In the genomic region with DNA sequence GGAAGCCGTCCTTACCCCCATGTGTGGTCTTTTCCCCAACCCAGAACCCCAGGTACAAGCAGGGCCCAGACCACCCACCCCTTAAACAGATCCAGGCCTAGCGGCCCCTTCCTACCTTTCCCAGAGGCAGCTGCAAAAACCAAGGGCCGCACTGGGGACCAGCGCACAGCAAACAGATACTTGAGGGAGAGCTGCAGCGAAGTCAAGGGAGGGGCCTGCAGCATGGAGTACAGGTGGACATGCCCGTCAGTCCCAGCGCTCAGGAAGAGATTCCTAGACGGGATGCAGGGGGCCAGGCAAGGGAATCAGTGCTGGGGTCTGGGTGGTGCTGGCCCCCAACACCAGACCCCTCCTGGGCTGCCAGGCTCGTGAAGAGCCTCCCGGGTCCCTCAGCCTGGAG, we compare ENCODE assay signal across 14 cellular contexts. TPM values are rescaled to one million over a fixed set of nuclear protein-coding genes. Genes with fewer than 3 reads are reported as not detected.
A peak's percentile ranks its signal among the peaks of the same experiment; 100 is the strongest.
DNase-seq lines count a peak whose midpoint lies in the region; ATAC-seq, FAIRE-seq and TF ChIP-seq lines count a peak whose summit lies in the region.
"Had no signal": no experiment of that assay in that cellular context is flagged by ENCODE, and none has a peak within 500 bp of the region (broad histone marks: within the 10 kb centered on the region; RNA-seq: fewer than 3 reads in every experiment).

No MANE protein-coding gene starts in this region.

- intact Hi-C loops in kidney (cut with DNase I), result no loop called here

- H3K36me3 ChIP-seq in SJSA1 (peaks cover 90% of the 10 kb centered on the region), kidney (ENCODE audit: control insufficient read depth in 1 of 2, insufficient read depth in 2 of 2, low read length in 2 of 2) (peaks cover 30 to 50% of the 10 kb centered on the region in 2 donors)

- TF ChIP-seq CTCF in GM13976 (IDR thresholded peaks at IDR 0.05; ENCODE audit: borderline replicate concordance, control extremely low read depth, extremely low read depth, insufficient read depth, missing control alignments) (no peak), kidney (IDR thresholded peaks at IDR 0.05; ENCODE audit: borderline replicate concordance, extremely low read depth, insufficient read depth) (no peak)

- in situ Hi-C loops in GM13976 (cut with MboI; ENCODE audit: low sequenced_read_pairs, unreplicated experiment), result no loop called here

- peak overlapping the region in 1 of 2 donors; percentile 58 for H3K9ac ChIP-seq in kidney (ENCODE audit: low read length in 2 of 2)
- H3K9ac ChIP-seq: BLaER1 treated with 17β-estradiol and CSF1 and Interleukin-3, amounts not matched to agents 10 nM and 100 nM; parathyroid adenoma had no signal

- DNase-seq in GM13976 (ENCODE audit: low spot score), result peak; percentile 32
- DNase-seq in SJSA1 (ENCODE audit: low read depth in 1 of 2, low spot score in 2 of 2), result no peak
- DNase-seq in kidney, result peak; percentile 72
- DNase-seq: activated CD4-positive, CD25-positive, alpha-beta regulatory T cell treated with anti-CD3 and anti-CD28 coated beads, Interleukin-2, amount 50 U/mL, for 72 hours; activated CD8-positive, alpha-beta memory T cell treated with anti-CD3 and anti-CD28 coated beads, Interleukin-2, amount 50 U/mL, for 48 hours; Kasumi-1 had no signal

- no peak overlapping the region for H3K4me3 ChIP-seq in SJSA1
- no peak overlapping the region for H3K4me3 ChIP-seq in kidney (ENCODE audit: low read length in 2 of 2)
- no peak overlapping the region for H3K4me3 ChIP-seq in skin epidermis
- H3K4me3 ChIP-seq: BLaER1 treated with 17β-estradiol and CSF1 and Interleukin-3, amounts not matched to agents 10 nM and 100 nM had no signal

- no peak for FAIRE-seq in kidney (lab: Jason Lieb, UNC)

- no peaks in the 10 kb centered on the region for H3K27me3 ChIP-seq in SJSA1 (replicated peaks)
- H3K27me3 ChIP-seq: BLaER1 treated with 17β-estradiol and CSF1 and Interleukin-3, amounts not matched to agents 10 nM and 100 nM had no signal

- H3K9me3 ChIP-seq in SJSA1 (replicated peaks) (no peaks in the 10 kb centered on the region; the same call in 1 of the 2 replicates), kidney (ENCODE audit: control insufficient read depth in 1 of 2, low read length in 2 of 2) (no peaks in the 10 kb centered on the region)
- H3K9me3 ChIP-seq: BLaER1 treated with 17β-estradiol and CSF1 and Interleukin-3, amounts not matched to agents 10 nM and 100 nM had no signal

- H3K27ac ChIP-seq in SJSA1 (0 out of 2 replicates have a peak overlapping the region, but pooled peaks have one; percentile 100), kidney (ENCODE audit: low read depth in 2 of 2, low read length in 2 of 2) (peak overlapping the region; percentile 14 to 76), skin epidermis (peak overlapping the region in 11 of 21 experiments; percentile 2 to 96 (median 81))
- H3K27ac ChIP-seq: BLaER1 treated with 17β-estradiol and CSF1 and Interleukin-3, amounts not matched to agents 10 nM and 100 nM; HL-60 had no signal

- H3K4me1 ChIP-seq in SJSA1 (replicated peaks) (peaks cover 25% of the 10 kb centered on the region), kidney (ENCODE audit: control insufficient read depth in 1 of 2, insufficient read depth in 1 of 2, low read depth in 1 of 2, low read length in 2 of 2) (peaks cover 9 to 23% of the 10 kb centered on the region in 2 donors)
- H3K4me1 ChIP-seq: parathyroid adenoma had no signal

- no peak for ATAC-seq in HG02981 (IDR thresholded peaks at IDR 0.05; ENCODE audit: unreplicated experiment)
- no peak for ATAC-seq in HG03457 (IDR thresholded peaks at IDR 0.05; ENCODE audit: unreplicated experiment)
- no peak for ATAC-seq in GM21367 (IDR thresholded peaks at IDR 0.05; ENCODE audit: unreplicated experiment)
- no peak for ATAC-seq in HG02571 (IDR thresholded peaks at IDR 0.05; ENCODE audit: unreplicated experiment)

RNA-seq across cellular contexts. Expression of gene DYNC2I2, which starts 22.5 kb away (rescaled TPM):
- total RNA-seq in SJSA1 (2014; rRNA removed; shearing (Covaris generic)), result 79.8 and 85.3 TPM in 2 replicates
- total RNA-seq in kidney, result 76.6 TPM
- 98.6 TPM for polyA plus RNA-seq in kidney (ENCODE audit: insufficient read depth, low read depth, low replicate concordance)

RNA-seq across cellular contexts. Expression of gene SET, which starts 54.9 kb away (rescaled TPM):
- total RNA-seq in SJSA1 (2014; rRNA removed; shearing (Covaris generic)), result 538 and 648 TPM in 2 replicates
- 247 TPM for total RNA-seq in kidney
- polyA plus RNA-seq in kidney (ENCODE audit: insufficient read depth, low read depth, low replicate concordance), result 127 TPM

Comparison
In these comparisons a context has a peak if more than half of its experiments do, and no peak if none do; other contexts are left out.
1. DNase-seq: peak in GM13976 (single experiment) and kidney (single experiment); none in SJSA1 (0 of 2).
2. H3K27ac ChIP-seq: peak in every context shown above with its lines; median percentile 100 in SJSA1; 81 in skin epidermis; 45 in kidney.